In the genomic region with DNA sequence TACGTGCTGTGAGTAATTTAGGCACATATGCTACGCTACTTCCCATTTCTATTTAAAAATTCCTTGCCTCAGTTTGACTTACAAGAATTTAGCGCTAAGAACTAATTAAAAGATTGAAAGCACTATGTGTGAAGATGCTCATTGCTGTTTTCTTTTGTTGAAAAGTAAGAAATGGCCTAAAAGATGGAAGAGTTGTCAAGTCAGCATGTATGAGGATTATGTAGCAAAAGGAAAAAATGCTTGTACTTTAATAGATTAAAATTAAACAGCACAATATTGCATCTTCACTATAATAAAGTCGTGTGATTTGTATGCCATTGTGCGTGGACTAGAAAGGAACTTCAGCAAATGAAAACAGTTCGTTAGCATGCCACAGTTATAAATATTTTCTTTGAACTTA, we compare ENCODE assay signal across 26 cellular contexts.
"Had no signal": no experiment of that assay in that cellular context is flagged by ENCODE, and none has a peak within 500 bp of the region (broad histone marks: within the 10 kb centered on the region; RNA-seq: fewer than 3 reads in every experiment).

No MANE protein-coding gene starts in this region.

- H3K27ac ChIP-seq: dorsolateral prefrontal cortex, epithelial cell of prostate, gastrocnemius medialis, ovary, psoas muscle, skin epidermis, stomach, thyroid gland had no signal

- H3K4me3 ChIP-seq: dorsolateral prefrontal cortex, gastrocnemius medialis, ovary, psoas muscle, skin epidermis, spleen, stomach, thyroid gland had no signal

- H3K4me3 Mint-ChIP-seq: naive thymus-derived CD4-positive, alpha-beta T cell; nephron progenitor cell; stimulated activated naive B cell treated with anti-CD40 and anti-IgM and Interleukin-4, amounts not matched to agents 10 μg/mL and 1 μg/mL and 100 μg/mL, for 72 hours had no signal

- H3K27me3 ChIP-seq: dorsolateral prefrontal cortex, gastrocnemius medialis, ovary, spleen, stomach, thyroid gland had no signal

- DNase-seq: dorsolateral prefrontal cortex; effector CD4-positive, alpha-beta T cell; foreskin fibroblast; gastrocnemius medialis; head of caudate nucleus; kidney; mesenchymal stem cell; midbrain; naive thymus-derived CD4-positive, alpha-beta T cell; nephron progenitor cell; nucleus accumbens; ovary; posterior cingulate gyrus; psoas muscle; right cardiac atrium; spleen; stimulated activated CD4-positive, alpha-beta T cell treated with anti-CD3 and anti-CD28 coated beads, Interleukin-4, amount 100 ng/mL, for 4 hours; stimulated activated naive B cell treated with anti-CD40 and anti-IgM and Interleukin-4, amounts not matched to agents 10 μg/mL and 1 μg/mL and 100 μg/mL, for 72 hours; stomach; thyroid gland; trophoblast cell had no signal

- H3K36me3 ChIP-seq: ovary had no signal

- H3K9me3 Mint-ChIP-seq: nephron progenitor cell; stimulated activated naive B cell treated with anti-CD40 and anti-IgM and Interleukin-4, amounts not matched to agents 10 μg/mL and 1 μg/mL and 100 μg/mL, for 72 hours had no signal

- ATAC-seq: esophagus mucosa; gastrocnemius medialis; left lobe of liver; naive thymus-derived CD4-positive, alpha-beta T cell; psoas muscle; right cardiac atrium; stimulated activated naive B cell treated with anti-CD40 and anti-IgM and Interleukin-4, amounts not matched to agents 10 μg/mL and 1 μg/mL and 100 μg/mL, for 72 hours had no signal

- H3K27ac Mint-ChIP-seq: nephron progenitor cell; stimulated activated naive B cell treated with anti-CD40 and anti-IgM and Interleukin-4, amounts not matched to agents 10 μg/mL and 1 μg/mL and 100 μg/mL, for 72 hours had no signal

- H3K4me1 ChIP-seq: gastrocnemius medialis, psoas muscle, spleen, thyroid gland had no signal

- H3K9me3 ChIP-seq: gastrocnemius medialis, ovary, psoas muscle, spleen, stomach, thyroid gland had no signal

- H3K27me3 Mint-ChIP-seq: naive thymus-derived CD4-positive, alpha-beta T cell; stimulated activated naive B cell treated with anti-CD40 and anti-IgM and Interleukin-4, amounts not matched to agents 10 μg/mL and 1 μg/mL and 100 μg/mL, for 72 hours had no signal

- FAIRE-seq: colon, kidney had no signal
